In the genomic region with DNA sequence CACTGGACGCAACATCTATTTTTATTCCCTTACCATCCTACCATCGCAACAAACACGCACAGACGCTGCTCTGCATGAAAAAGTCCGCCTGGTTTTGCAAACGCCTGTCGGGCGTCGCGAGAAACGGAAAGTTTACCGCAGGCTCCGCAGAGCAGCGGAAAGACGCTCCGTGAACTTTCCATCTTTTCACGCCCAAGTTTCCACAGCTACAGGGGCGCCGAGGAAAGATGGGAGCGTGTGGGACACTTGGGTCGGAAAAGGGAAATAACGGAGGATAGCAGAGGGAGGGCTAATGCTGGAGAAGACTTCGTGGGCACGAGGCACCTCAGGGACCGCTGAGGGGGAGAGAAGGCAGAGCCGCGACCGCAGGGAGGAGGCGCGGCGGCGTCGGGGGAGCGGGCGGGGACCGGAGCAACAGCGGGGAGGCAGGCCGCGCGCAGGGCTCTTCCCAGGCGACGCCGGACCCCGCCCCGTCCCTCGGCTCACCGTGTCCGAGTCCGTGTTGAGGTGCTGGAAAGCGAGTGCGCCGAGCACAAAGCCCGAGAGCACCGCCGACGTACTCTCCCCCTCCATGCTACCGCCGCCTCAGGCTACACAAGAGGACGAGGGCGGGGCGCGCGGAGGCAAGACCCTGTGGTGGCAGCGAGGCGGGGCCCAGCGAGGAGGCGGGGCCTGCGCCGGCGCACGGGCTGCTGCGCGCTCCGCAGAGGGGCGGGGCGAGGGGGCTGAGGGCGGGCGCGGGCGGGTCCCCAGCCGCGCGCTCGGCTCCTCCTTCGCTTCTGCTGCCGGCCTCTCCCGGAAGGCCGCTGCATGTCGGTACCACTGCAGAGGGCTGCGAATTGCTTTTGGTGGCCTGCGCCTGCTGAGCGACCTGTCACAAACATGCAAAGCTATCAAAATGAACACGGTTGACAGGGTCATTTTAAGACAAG, we compare ENCODE assay signal across 8 cellular contexts. TPM values are rescaled to one million over a fixed set of nuclear protein-coding genes. Genes with fewer than 3 reads are reported as not detected.
A peak's percentile ranks its signal among the peaks of the same experiment; 100 is the strongest.
DNase-seq lines count a peak whose midpoint lies in the region; ATAC-seq, FAIRE-seq and TF ChIP-seq lines count a peak whose summit lies in the region.

ABRAXAS1 (minus strand) TSS at position 601 of the 932 bp plus-strand sequence; CDS start at position 573, 28 bp downstream.

- H3K4me3 Mint-ChIP-seq in activated naive CD8-positive, alpha-beta T cell treated with anti-CD3 and anti-CD28 coated beads, Interleukin-2, amount 10 ng/mL, durations not matched to agents 7 days and 5 days: peak within 1 kb of the TSS; percentile 99

- TF ChIP-seq POLR2A in thyroid gland (IDR thresholded peaks at IDR 0.05): peak in 1 of 2 donors; percentile 97

- intact Hi-C loops in Right ventricle myocardium inferior (cut with DNase I): loop anchor here (1.0 kb wide), 1 partner anchor 29 kb away; the partner anchor contains the start of gene HELQ
- intact Hi-C loops in pancreas (cut with DNase I): no loop called here
- intact Hi-C loops in thyroid gland (cut with DNase I): no loop called here

- H3K27ac ChIP-seq in pancreas (peak within 1 kb of the TSS; percentile 43 to 89 (median 70)), thyroid gland (peak within 1 kb of the TSS; percentile 70 to 94 (median 87))

- H3K27me3 Mint-ChIP-seq in activated naive CD8-positive, alpha-beta T cell treated with anti-CD3 and anti-CD28 coated beads, Interleukin-2, amount 10 ng/mL, durations not matched to agents 7 days and 5 days: no peaks in the 10 kb centered on the region

- FAIRE-seq in pancreas (lab: Jason Lieb, UNC): no peak

- TF ChIP-seq CTCF in GM12864 (IDR thresholded peaks at IDR 0.05; ENCODE audit: low read depth, low read length, missing control alignments) (no peak), pancreas (IDR thresholded peaks at IDR 0.05) (no peak), thyroid gland (IDR thresholded peaks at IDR 0.05) (no peak)

- H3K36me3 ChIP-seq in pancreas (no peaks in the 10 kb centered on the region), thyroid gland (no peaks in the 10 kb centered on the region)

- H3K4me1 Mint-ChIP-seq in activated naive CD8-positive, alpha-beta T cell treated with anti-CD3 and anti-CD28 coated beads, Interleukin-2, amount 10 ng/mL, durations not matched to agents 7 days and 5 days: peaks cover 15% of the 10 kb centered on the region

- no peaks in the 10 kb centered on the region for H3K27me3 ChIP-seq in pancreas
- no peaks in the 10 kb centered on the region for H3K27me3 ChIP-seq in thyroid gland

- WGBS in pancreas, 2 donors: 0 to 1% methylated on average over 45 to 93 of the region's 93 CpGs
- 1% methylated on average over 49 to 54 of the region's 93 CpGs for WGBS in thyroid gland, 2 donors

- H3K4me1 ChIP-seq in pancreas (peaks cover 0 to 5% (median 0%) of the 10 kb centered on the region in 3 donors), thyroid gland (peaks cover 0 to 7% of the 10 kb centered on the region in 2 donors)

- peak; percentile 97 for ATAC-seq in HG02678 (IDR thresholded peaks at IDR 0.05; ENCODE audit: unreplicated experiment)
- ATAC-seq in activated naive CD8-positive, alpha-beta T cell treated with anti-CD3 and anti-CD28 coated beads, Interleukin-2, amount 10 ng/mL, durations not matched to agents 7 days and 5 days (ENCODE audit: low read depth): peak; percentile 97
- peak; percentile 99 for ATAC-seq in Right ventricle myocardium inferior
- ATAC-seq in pancreas: peak; percentile 98 to 100 (median 100)

- POLR2A ChIA-PET in activated naive CD8-positive, alpha-beta T cell treated with anti-CD3 and anti-CD28 coated beads, Interleukin-2, amount 10 ng/mL, durations not matched to agents 7 days and 5 days (lab: Charles Lee): interaction anchor here (0.5 to 1.6 kb wide), 6 partner anchors 10 to 685 kb away, joined by 3 to 14 read pairs (median 3); partner anchors contain the start of genes COQ2, HELQ and MRPS18C

- no peaks in the 10 kb centered on the region for H3K9me3 ChIP-seq in pancreas
- H3K9me3 ChIP-seq in thyroid gland: no peaks in the 10 kb centered on the region

- H3K36me3 Mint-ChIP-seq in activated naive CD8-positive, alpha-beta T cell treated with anti-CD3 and anti-CD28 coated beads, Interleukin-2, amount 10 ng/mL, durations not matched to agents 7 days and 5 days: peaks cover under 1% of the 10 kb centered on the region

- H3K27ac Mint-ChIP-seq in activated naive CD8-positive, alpha-beta T cell treated with anti-CD3 and anti-CD28 coated beads, Interleukin-2, amount 10 ng/mL, durations not matched to agents 7 days and 5 days: peak within 1 kb of the TSS; percentile 98

- DNase-seq in GM12864 (ENCODE audit: low read depth): peak; percentile 62
- peak; percentile 79 for DNase-seq in NCI-H1105 treated with DMSO at 0.1 percent for 48 hours (lab: John Stamatoyannopoulos, UW)
- peak; percentile 93 for DNase-seq in SKM-1 treated with dmso at 0.1 percent for 144 hours (lab: John Stamatoyannopoulos, UW; ENCODE audit: unreplicated experiment)
- peak; percentile 98 for DNase-seq in activated naive CD8-positive, alpha-beta T cell treated with anti-CD3 and anti-CD28 coated beads, Interleukin-2, amount 10 ng/mL, durations not matched to agents 7 days and 5 days
- peak; percentile 98 for DNase-seq in Right ventricle myocardium inferior (ENCODE audit: missing footprints)
- peak; percentile 90 to 96 (median 94) for DNase-seq in pancreas
- peak; percentile 97 for DNase-seq in thyroid gland

- no peaks in the 10 kb centered on the region for H3K9me3 Mint-ChIP-seq in activated naive CD8-positive, alpha-beta T cell treated with anti-CD3 and anti-CD28 coated beads, Interleukin-2, amount 10 ng/mL, durations not matched to agents 7 days and 5 days

- H3K4me3 ChIP-seq in GM12864 (ENCODE audit: low read depth, low read length) (peak within 1 kb of the TSS; percentile 81), pancreas (peak within 1 kb of the TSS; percentile 57 to 81 (median 66)), thyroid gland (replicated peaks in 1 of 3) (peak within 1 kb of the TSS; percentile 25 to 71 (median 54))

RNA-seq across cellular contexts. Expression of gene ABRAXAS1, which starts in this region (rescaled TPM):
- total RNA-seq in activated naive CD8-positive, alpha-beta T cell treated with anti-CD3 and anti-CD28 coated beads, Interleukin-2, amount 10 ng/mL, durations not matched to agents 7 days and 5 days: 10 to 100 TPM; 20.1 to 21.7 TPM
- total RNA-seq in Right ventricle myocardium inferior (6.3 TPM), pancreas (1 to 10 TPM; 5.1 to 8.2 (median 6.8) TPM), thyroid gland (10 to 100 TPM; 14.0 to 26.5 (median 18.3) TPM)
- 1 to 10 TPM; 2.3 to 4.8 TPM for polyA plus RNA-seq in pancreas

Comparison
In these comparisons a context has a peak if more than half of its experiments do, and no peak if none do; other contexts are left out.
1. Peak in every context shown above with its lines: DNase-seq, ATAC-seq, H3K4me3 ChIP-seq and H3K27ac ChIP-seq.